In the genomic region with DNA sequence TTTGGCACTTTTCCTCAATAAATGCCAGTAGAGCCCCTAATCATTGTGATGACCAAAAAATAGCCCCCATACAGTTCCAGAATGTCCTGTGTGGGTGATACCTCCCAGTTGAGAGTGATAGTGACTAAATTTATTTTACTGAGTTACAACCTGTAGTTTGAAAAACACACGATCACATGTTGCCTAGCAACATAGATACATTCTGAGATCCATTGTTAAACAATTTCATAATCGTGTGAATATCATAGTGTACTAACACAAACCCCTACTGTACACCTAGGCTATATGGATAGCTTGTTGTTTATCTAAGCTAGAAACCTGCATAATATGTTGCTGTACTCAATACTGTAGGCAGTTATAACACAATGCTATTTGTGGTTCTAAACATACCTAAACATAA, we compare ENCODE assay signal across 1 cellular context.
TF ChIP-seq lines count a peak whose summit lies in the region.

No MANE protein-coding gene starts in this region.

TF ChIP-seq in IMR-90, 13 proteins besides CTCF, POLR2A, EP300 and RAD21:
- TF ChIP-seq NFE2L2 (IDR thresholded peaks at IDR 0.05; ENCODE audit: low read depth, low read length) = no peak
- TF ChIP-seq, protein P1, sequence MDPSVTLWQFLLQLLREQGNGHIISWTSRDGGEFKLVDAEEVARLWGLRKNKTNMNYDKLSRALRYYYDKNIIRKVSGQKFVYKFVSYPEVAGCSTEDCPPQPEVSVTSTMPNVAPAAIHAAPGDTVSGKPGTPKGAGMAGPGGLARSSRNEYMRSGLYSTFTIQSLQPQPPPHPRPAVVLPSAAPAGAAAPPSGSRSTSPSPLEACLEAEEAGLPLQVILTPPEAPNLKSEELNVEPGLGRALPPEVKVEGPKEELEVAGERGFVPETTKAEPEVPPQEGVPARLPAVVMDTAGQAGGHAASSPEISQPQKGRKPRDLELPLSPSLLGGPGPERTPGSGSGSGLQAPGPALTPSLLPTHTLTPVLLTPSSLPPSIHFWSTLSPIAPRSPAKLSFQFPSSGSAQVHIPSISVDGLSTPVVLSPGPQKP (IDR thresholded peaks at IDR 0.05; ENCODE audit: borderline replicate concordance, low read depth, low read length) = no peak
- no peak for TF ChIP-seq CEBPB (IDR thresholded peaks at IDR 0.05; ENCODE audit: low read depth, low read length)
- TF ChIP-seq CHD1 (IDR thresholded peaks at IDR 0.05; ENCODE audit: low read depth, low read length) = no peak
- TF ChIP-seq BHLHE40 (IDR thresholded peaks at IDR 0.05; ENCODE audit: low read depth, low read length) = no peak
- TF ChIP-seq, protein P2, sequence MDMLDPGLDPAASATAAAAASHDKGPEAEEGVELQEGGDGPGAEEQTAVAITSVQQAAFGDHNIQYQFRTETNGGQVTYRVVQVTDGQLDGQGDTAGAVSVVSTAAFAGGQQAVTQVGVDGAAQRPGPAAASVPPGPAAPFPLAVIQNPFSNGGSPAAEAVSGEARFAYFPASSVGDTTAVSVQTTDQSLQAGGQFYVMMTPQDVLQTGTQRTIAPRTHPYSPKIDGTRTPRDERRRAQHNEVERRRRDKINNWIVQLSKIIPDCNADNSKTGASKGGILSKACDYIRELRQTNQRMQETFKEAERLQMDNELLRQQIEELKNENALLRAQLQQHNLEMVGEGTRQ (IDR thresholded peaks at IDR 0.05; ENCODE audit: low read depth, low read length) = no peak
- TF ChIP-seq MAZ (IDR thresholded peaks at IDR 0.05; ENCODE audit: borderline replicate concordance, low read depth, low read length) = no peak
- no peak for TF ChIP-seq MAFK (IDR thresholded peaks at IDR 0.05; ENCODE audit: low read depth, low read length)
